In genomic region chr5:171207256-171207866, GRCh38 we compare ENCODE assay signal across 9 cellular contexts.
DNase-seq lines count a peak whose midpoint lies in the region; ATAC-seq, FAIRE-seq and TF ChIP-seq lines count a peak whose summit lies in the region.
"Had no signal": no experiment of that assay in that cellular context is flagged by ENCODE, and none has a peak within 500 bp of the region (broad histone marks: within the 10 kb centered on the region; RNA-seq: fewer than 3 reads in every experiment).

No MANE protein-coding gene starts in this region.

- no peaks in the 10 kb centered on the region for H3K36me3 ChIP-seq in endothelial cell of umbilical vein (ENCODE audit: control insufficient read depth in 2 of 2, extremely low read depth in 1 of 2, insufficient read depth in 2 of 2, low read length in 2 of 2)
- no peaks in the 10 kb centered on the region for H3K36me3 ChIP-seq in neural progenitor cell

- peak overlapping the region; percentile 67 for H2AFZ ChIP-seq in endothelial cell of umbilical vein (ENCODE audit: low read depth, low read length)
- H2AFZ ChIP-seq in neural progenitor cell (replicated peaks): no peak overlapping the region

- H3K4me1 Mint-ChIP-seq in neural progenitor cell: peaks cover 45% of the 10 kb centered on the region

- no peak overlapping the region for H3K9ac ChIP-seq in endothelial cell of umbilical vein (replicated peaks; ENCODE audit: extremely low read depth, insufficient read depth, low read length)
- H3K9ac ChIP-seq in neural progenitor cell: no peak overlapping the region

- H3K36me3 Mint-ChIP-seq in neural progenitor cell: no peaks in the 10 kb centered on the region

- DNase-seq in NCI-H1694 (lab: John Stamatoyannopoulos, UW): peak; percentile 48
- no peak for DNase-seq in NCI-H1694 treated with DMSO at 0.1 percent for 48 hours (lab: John Stamatoyannopoulos, UW)
- DNase-seq in HK-2 (ENCODE audit: unreplicated experiment): peak; percentile 8
- peak; percentile 47 for DNase-seq in RPMI7951 (ENCODE audit: low read depth)
- DNase-seq in endothelial cell of umbilical vein (ENCODE audit: low read depth, low spot score): peak; percentile 72
- peak; percentile 61 for DNase-seq in neural progenitor cell (ENCODE audit: low spot score)
- DNase-seq in NCI-H510A (lab: John Stamatoyannopoulos, UW): no peak
- DNase-seq: activated T-cell treated with anti-CD3 and anti-CD28 coated beads, Interleukin-2, amount 50 U/mL, for 4 hours had no signal

- H3K4me3 Mint-ChIP-seq in neural progenitor cell: no peak overlapping the region
- H3K4me3 Mint-ChIP-seq: activated T-cell treated with anti-CD3 and anti-CD28 coated beads, Interleukin-2, amount 50 U/mL, for 4 hours had no signal

- no peak overlapping the region for H3K27ac Mint-ChIP-seq in neural progenitor cell

- H3K27me3 Mint-ChIP-seq in neural progenitor cell (ENCODE audit: insufficient read depth, low read depth): no peaks in the 10 kb centered on the region

- H3K4me2 ChIP-seq in endothelial cell of umbilical vein (ENCODE audit: insufficient read depth, low read length) (no peak overlapping the region), neural progenitor cell (no peak overlapping the region)

- ATAC-seq in GM18907 (IDR thresholded peaks at IDR 0.05; ENCODE audit: unreplicated experiment): no peak

- H3K79me2 ChIP-seq in endothelial cell of umbilical vein (ENCODE audit: control insufficient read depth, insufficient read depth, low read length) (no peaks in the 10 kb centered on the region), neural progenitor cell (ENCODE audit: low read depth) (no peaks in the 10 kb centered on the region)

- no peaks in the 10 kb centered on the region for H3K9me3 Mint-ChIP-seq in neural progenitor cell
- H3K9me3 Mint-ChIP-seq: activated T-cell treated with anti-CD3 and anti-CD28 coated beads, Interleukin-2, amount 50 U/mL, for 4 hours had no signal

- H4K20me1 ChIP-seq in endothelial cell of umbilical vein (replicated peaks; ENCODE audit: control insufficient read depth, extremely low read depth, insufficient read depth, low read length): no peaks in the 10 kb centered on the region
- no peaks in the 10 kb centered on the region for H4K20me1 ChIP-seq in neural progenitor cell (ENCODE audit: low read depth)

- H3F3A ChIP-seq in neural progenitor cell (ENCODE audit: low read depth): peaks cover 26% of the 10 kb centered on the region

- POLR2A ChIA-PET in endothelial cell of umbilical vein (lab: Charles Lee): no interaction called here

- H3K9me3 ChIP-seq in endothelial cell of umbilical vein (replicated peaks; ENCODE audit: control insufficient read depth, insufficient read depth, low read length) (no peaks in the 10 kb centered on the region), neural progenitor cell (ENCODE audit: low read depth) (no peaks in the 10 kb centered on the region)

- BruUV-seq in endothelial cell of umbilical vein (replicated peaks; lab: Mats Ljungman, UMichigan): no TSS peak

- H3K4me3 ChIP-seq in endothelial cell of umbilical vein (replicated peaks in 1 of 3; ENCODE audit: insufficient read depth in 1 of 3, low read depth in 1 of 3, low read length in 3 of 3): no peak overlapping the region
- no peak overlapping the region for H3K4me3 ChIP-seq in neural progenitor cell

- TF ChIP-seq CTCF in endothelial cell of umbilical vein (IDR thresholded peaks at IDR 0.05; ENCODE audit: extremely low read depth in 1 of 2, insufficient read depth in 1 of 2, low read depth in 1 of 2, low read length in 2 of 2): peak; percentile 41 to 43
- TF ChIP-seq CTCF in neural progenitor cell (IDR thresholded peaks at IDR 0.05): peak; percentile 71

- H3K9me1 ChIP-seq in endothelial cell of umbilical vein (replicated peaks; ENCODE audit: control insufficient read depth, extremely low read depth, insufficient read depth, low read length): no peaks in the 10 kb centered on the region

- peak; percentile 92 for FAIRE-seq in endothelial cell of umbilical vein (lab: Jason Lieb, UNC)

- intact Hi-C loops in endothelial cell of umbilical vein (cut with micrococcal nuclease): loop anchor here (1.0 to 10.0 kb wide), 4 partner anchors 130 to 463 kb away; no protein-coding TSS in a partner anchor

- no peaks in the 10 kb centered on the region for H3K27me3 ChIP-seq in endothelial cell of umbilical vein (ENCODE audit: control insufficient read depth in 2 of 2, insufficient read depth in 2 of 2, low read length in 2 of 2)
- no peaks in the 10 kb centered on the region for H3K27me3 ChIP-seq in neural progenitor cell

- H3K4me1 ChIP-seq in endothelial cell of umbilical vein (ENCODE audit: control insufficient read depth, extremely low read depth, insufficient read depth, low read length): no peaks in the 10 kb centered on the region
- peaks cover 41% of the 10 kb centered on the region for H3K4me1 ChIP-seq in neural progenitor cell

- no peak overlapping the region for H3K27ac ChIP-seq in endothelial cell of umbilical vein (ENCODE audit: insufficient read depth, low read depth, low read length)
- no peak overlapping the region for H3K27ac ChIP-seq in neural progenitor cell

- TF ChIP-seq POLR2A in endothelial cell of umbilical vein (IDR thresholded peaks at IDR 0.05; ENCODE audit: low read depth, low read length): no peak

- dilution Hi-C loops in endothelial cell of umbilical vein (cut with MboI; ENCODE audit: extremely low pct_ligation_motif_present, low sequenced_read_pairs): no loop called here

- CTCF ChIA-PET in endothelial cell of umbilical vein (lab: Charles Lee): interaction anchor here (0.6 to 8.3 kb wide), 66 partner anchors 10 to 574 kb away, joined by 3 to 301 read pairs (median 4); partner anchors contain the start of gene TLX3

TF ChIP-seq in endothelial cell of umbilical vein, 7 proteins besides CTCF, POLR2A, EP300 and RAD21:
- TF ChIP-seq EZH2 (IDR thresholded peaks at IDR 0.05; ENCODE audit: borderline replicate concordance, low read depth, low read length, severe bottlenecking): no peak
- TF ChIP-seq, protein P1, sequence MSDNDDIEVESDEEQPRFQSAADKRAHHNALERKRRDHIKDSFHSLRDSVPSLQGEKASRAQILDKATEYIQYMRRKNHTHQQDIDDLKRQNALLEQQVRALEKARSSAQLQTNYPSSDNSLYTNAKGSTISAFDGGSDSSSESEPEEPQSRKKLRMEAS (IDR thresholded peaks at IDR 0.05; ENCODE audit: insufficient read depth, insufficient read length): no peak

Comparison
In these comparisons a context has a peak if more than half of its experiments do, and no peak if none do; other contexts are left out.
1. DNase-seq: peak in NCI-H1694 (single experiment), HK-2 (single experiment), RPMI7951 (single experiment), endothelial cell of umbilical vein (single experiment) and neural progenitor cell (single experiment); none in NCI-H1694 treated with DMSO at 0.1 percent for 48 hours (single experiment) and NCI-H510A (single experiment).